1 cellular context compared by ENCODE assay signal in the genomic region with DNA sequence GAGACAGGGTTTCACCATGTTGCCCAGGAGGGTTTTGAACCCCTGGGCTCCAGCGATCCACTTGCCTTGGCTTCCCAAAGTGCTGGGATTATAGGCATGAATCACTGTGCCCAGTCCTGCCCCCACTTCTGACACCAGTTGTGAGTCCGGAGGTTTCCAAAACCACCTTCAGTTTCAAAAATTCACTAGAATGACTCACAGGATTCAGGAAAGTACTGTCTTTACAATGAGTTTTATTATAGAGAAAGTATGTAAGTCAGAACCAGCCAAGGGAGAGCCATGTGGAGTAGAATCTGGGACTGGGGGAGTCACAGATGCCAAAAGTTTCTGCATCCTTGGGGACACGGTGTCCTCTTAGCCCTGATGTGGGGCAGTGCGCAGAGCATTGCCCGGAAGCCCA.
TF ChIP-seq lines count a peak whose summit lies in the region.

No MANE protein-coding gene starts in this region.

TF ChIP-seq in HCT116, 20 proteins besides CTCF, POLR2A, EP300 and RAD21 (continued from another document):
- TF ChIP-seq, protein P1, sequence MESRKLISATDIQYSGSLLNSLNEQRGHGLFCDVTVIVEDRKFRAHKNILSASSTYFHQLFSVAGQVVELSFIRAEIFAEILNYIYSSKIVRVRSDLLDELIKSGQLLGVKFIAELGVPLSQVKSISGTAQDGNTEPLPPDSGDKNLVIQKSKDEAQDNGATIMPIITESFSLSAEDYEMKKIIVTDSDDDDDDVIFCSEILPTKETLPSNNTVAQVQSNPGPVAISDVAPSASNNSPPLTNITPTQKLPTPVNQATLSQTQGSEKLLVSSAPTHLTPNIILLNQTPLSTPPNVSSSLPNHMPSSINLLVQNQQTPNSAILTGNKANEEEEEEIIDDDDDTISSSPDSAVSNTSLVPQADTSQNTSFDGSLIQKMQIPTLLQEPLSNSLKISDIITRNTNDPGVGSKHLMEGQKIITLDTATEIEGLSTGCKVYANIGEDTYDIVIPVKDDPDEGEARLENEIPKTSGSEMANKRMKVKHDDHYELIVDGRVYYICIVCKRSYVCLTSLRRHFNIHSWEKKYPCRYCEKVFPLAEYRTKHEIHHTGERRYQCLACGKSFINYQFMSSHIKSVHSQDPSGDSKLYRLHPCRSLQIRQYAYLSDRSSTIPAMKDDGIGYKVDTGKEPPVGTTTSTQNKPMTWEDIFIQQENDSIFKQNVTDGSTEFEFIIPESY (IDR thresholded peaks at IDR 0.05; ENCODE audit: extremely low read depth, insufficient replicate concordance, low read length): no peak
- TF ChIP-seq, protein P2, sequence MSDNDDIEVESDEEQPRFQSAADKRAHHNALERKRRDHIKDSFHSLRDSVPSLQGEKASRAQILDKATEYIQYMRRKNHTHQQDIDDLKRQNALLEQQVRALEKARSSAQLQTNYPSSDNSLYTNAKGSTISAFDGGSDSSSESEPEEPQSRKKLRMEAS (IDR thresholded peaks at IDR 0.05): no peak
- no peak for TF ChIP-seq EZH2 (IDR thresholded peaks at IDR 0.05)
- no peak for TF ChIP-seq ELF1 (IDR thresholded peaks at IDR 0.05; ENCODE audit: borderline replicate concordance, low read depth)
- no peak for TF ChIP-seq CEBPB (IDR thresholded peaks at IDR 0.05; ENCODE audit: low read depth)
TF ChIP-seq in HCT116: peak in this region for 0.
